In genomic region chr19:38932425-38933179, GRCh38 we compare ENCODE assay signal across 8 cellular contexts. TPM values are rescaled to one million over a fixed set of nuclear protein-coding genes. Genes with fewer than 3 reads are reported as not detected.
DNase-seq lines count a peak whose midpoint lies in the region; ATAC-seq, FAIRE-seq and TF ChIP-seq lines count a peak whose summit lies in the region.

No MANE protein-coding gene starts in this region.

- H3K36me3 ChIP-seq in PC-3 (ENCODE audit: low read depth, low read length) = peaks cover 15% of the 10 kb centered on the region

- H3K27me3 Mint-ChIP-seq in neural crest cell (ENCODE audit: low read depth) = no peaks in the 10 kb centered on the region

- DNase-seq in ACHN = peak; percentile 64
- peak; percentile 19 for DNase-seq in G401 (ENCODE audit: low spot score)
- peak; percentile 6 for DNase-seq in PC-3
- DNase-seq in central memory CD4-positive, alpha-beta T cell = peak; percentile 17
- DNase-seq in neural crest cell (ENCODE audit: low read depth, low spot score) = peak; percentile 45
- no peak for DNase-seq in urothelium cell line (ENCODE audit: low spot score)
- DNase-seq in NCI-H1436 treated with DMSO at 0.1 percent for 48 hours (lab: John Stamatoyannopoulos, UW) = no peak

- peaks cover 5% of the 10 kb centered on the region for H3K9me3 Mint-ChIP-seq in neural crest cell

- POLR2A ChIA-PET in PC-3 (lab: Charles Lee; ENCODE audit: unreplicated experiment) = interaction anchor here (0.6 kb wide), 1 partner anchor 71 kb away, joined by 22 read pairs; no protein-coding TSS in a partner anchor

- no peak for ATAC-seq in PC-3
- no peak for ATAC-seq in GM21786 (IDR thresholded peaks at IDR 0.05; ENCODE audit: unreplicated experiment)

- no peaks in the 10 kb centered on the region for H3F3A ChIP-seq in PC-3 (ENCODE audit: low read length, unreplicated experiment)

- intact Hi-C loops in PC-3 (cut with micrococcal nuclease) = loop anchor here (10.0 kb wide), 1 partner anchor 388 kb away; no protein-coding TSS in a partner anchor

- in situ Hi-C loops in ACHN (cut with HindIII; ENCODE audit: low pct_ligation_motif_present, low pct_unique_long_range_greater_than_20kb, low sequenced_read_pairs) = no loop called here
- in situ Hi-C loops in G401 (cut with HindIII; ENCODE audit: low sequenced_read_pairs) = no loop called here

- no peaks in the 10 kb centered on the region for H4K20me1 ChIP-seq in PC-3 (ENCODE audit: low read length)

- H3K9me2 ChIP-seq in PC-3 (replicated peaks; ENCODE audit: low read length) = no peaks in the 10 kb centered on the region

- no peaks in the 10 kb centered on the region; the same call in 1 of the 2 replicates for H3K4me1 ChIP-seq in PC-3 (ENCODE audit: insufficient read depth, low read length)

- H2AFZ ChIP-seq in PC-3 (ENCODE audit: low read length) = no peak overlapping the region

- no peak overlapping the region for H3K27ac ChIP-seq in PC-3 (ENCODE audit: low read length)

- no peak overlapping the region for H3K9ac ChIP-seq in PC-3 (ENCODE audit: low read length)

- no peak overlapping the region for H3K27ac Mint-ChIP-seq in neural crest cell (ENCODE audit: unreplicated experiment)

- H3K27me3 ChIP-seq in PC-3 (ENCODE audit: low read length) = no peaks in the 10 kb centered on the region

- no peak for FAIRE-seq in urothelium cell line (lab: Jason Lieb, UNC)

- peaks cover 44% of the 10 kb centered on the region for H3K79me2 ChIP-seq in PC-3 (ENCODE audit: low read length)

- H3K4me2 ChIP-seq in PC-3 (ENCODE audit: low read length) = peak overlapping the region; percentile 98; the same call in 1 of the 2 replicates

- TF ChIP-seq CTCF in PC-3 (conservative IDR thresholded peaks at IDR 0.05; ENCODE audit: low read depth, low read length) (peak; percentile 42; the same call in 1 of the 2 replicates), neural crest cell (conservative IDR thresholded peaks at IDR 0.05) (peak; percentile 50)

- no peaks in the 10 kb centered on the region for H3K9me3 ChIP-seq in PC-3 (ENCODE audit: low read length)

- CTCF ChIA-PET in PC-3 (lab: Charles Lee) = no interaction called here

- no TSS peak for BruUV-seq in PC-3 (replicated peaks; lab: Mats Ljungman, UMichigan)

- H3K4me3 ChIP-seq in PC-3 (ENCODE audit: low read length) = peak overlapping the region; percentile 78; the same call in 1 of the 2 replicates

- peaks cover 21% of the 10 kb centered on the region for H3K36me3 Mint-ChIP-seq in neural crest cell (ENCODE audit: low read depth)

- H3K4me1 Mint-ChIP-seq in neural crest cell = peaks cover 28% of the 10 kb centered on the region

- H3K4me3 Mint-ChIP-seq in neural crest cell = peak overlapping the region; percentile 83

RNA-seq across cellular contexts. Expression of gene MRPS12, which starts 1.9 kb away (rescaled TPM):
- 105 and 161 TPM in 2 replicates for total RNA-seq in G401 (2014; rRNA removed; shearing (Covaris generic))
- total RNA-seq in PC-3 (2014; rRNA removed) = 143 and 156 TPM in 2 replicates
- total RNA-seq in neural crest cell = 34.4 and 38.5 TPM in 2 replicates

RNA-seq across cellular contexts. Expression of gene SARS2, which starts 2.0 kb away (rescaled TPM):
- total RNA-seq in G401 (2014; rRNA removed; shearing (Covaris generic)) = 34.2 and 43.0 TPM in 2 replicates
- total RNA-seq in PC-3 (2014; rRNA removed) = 26.7 and 28.3 TPM in 2 replicates
- 54.1 and 58.5 TPM in 2 replicates for total RNA-seq in neural crest cell

RNA-seq across cellular contexts. Expression of gene CCER2, which starts 20.6 kb away (rescaled TPM):
- not detected in 2 replicates for total RNA-seq in G401 (2014; rRNA removed; shearing (Covaris generic))
- total RNA-seq in PC-3 (2014; rRNA removed) (0.26 TPM in 1 of 2 replicates, not detected in the other), neural crest cell (1.4 and 2.0 TPM in 2 replicates)

RNA-seq across cellular contexts. Expression of gene NFKBIB, which starts 32.8 kb away (rescaled TPM):
- total RNA-seq in G401 (2014; rRNA removed; shearing (Covaris generic)) = 48.1 and 63.2 TPM in 2 replicates
- 43.7 and 44.9 TPM in 2 replicates for total RNA-seq in PC-3 (2014; rRNA removed)
- total RNA-seq in neural crest cell = 19.9 and 21.2 TPM in 2 replicates

RNA-seq across cellular contexts. Expression of gene SIRT2, which starts 33.2 kb away (rescaled TPM):
- 114 and 122 TPM in 2 replicates for total RNA-seq in G401 (2014; rRNA removed; shearing (Covaris generic))
- total RNA-seq in PC-3 (2014; rRNA removed) (37.9 and 55.2 TPM in 2 replicates), neural crest cell (27.4 and 28.9 TPM in 2 replicates)

Comparison
In these comparisons a context has a peak if more than half of its experiments do, and no peak if none do; other contexts are left out.
1. DNase-seq: peak in ACHN (single experiment), G401 (single experiment), PC-3 (single experiment), central memory CD4-positive, alpha-beta T cell (single experiment) and neural crest cell (single experiment); none in urothelium cell line (single experiment) and NCI-H1436 treated with DMSO at 0.1 percent for 48 hours (single experiment).